ENCODE assay signal across 14 cellular contexts in the genomic region with DNA sequence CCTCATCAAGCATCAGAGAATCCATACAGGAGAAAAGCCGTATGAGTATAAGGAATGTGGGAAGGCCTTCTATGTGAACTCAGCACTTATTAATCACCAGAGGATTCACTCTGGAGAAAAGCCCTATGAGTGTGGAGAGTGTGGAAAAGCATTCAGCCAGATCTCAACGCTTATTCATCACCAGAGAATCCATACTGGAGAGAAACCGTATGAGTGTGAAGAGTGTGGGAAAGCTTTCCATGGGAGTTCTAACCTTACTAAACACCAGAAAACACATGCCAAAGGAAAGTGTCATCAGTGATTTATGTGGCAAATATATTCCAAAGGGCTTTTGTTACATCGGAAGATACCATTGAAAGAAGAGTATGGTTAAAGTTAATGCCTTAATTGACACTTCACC. TPM values are rescaled to one million over a fixed set of nuclear protein-coding genes. Genes with fewer than 3 reads are reported as not detected.
DNase-seq lines count a peak whose midpoint lies in the region; ATAC-seq and TF ChIP-seq lines count a peak whose summit lies in the region.
"Had no signal": no experiment of that assay in that cellular context is flagged by ENCODE, and none has a peak within 500 bp of the region (broad histone marks: within the 10 kb centered on the region; RNA-seq: fewer than 3 reads in every experiment).

No MANE protein-coding gene starts in this region.

- in situ Hi-C loops in astrocyte of the cerebellum (cut with HindIII; ENCODE audit: low sequenced_read_pairs), result no loop called here

- no peak overlapping the region for H3K4me3 ChIP-seq in AG04449 (ENCODE audit: low read depth, low read length)
- H3K4me3 ChIP-seq in astrocyte of the cerebellum (ENCODE audit: low read depth, low read length), result no peak overlapping the region
- H3K4me3 ChIP-seq: esophagus squamous epithelium, testis had no signal

- no peak overlapping the region; the same call in 1 of the 2 replicates for H3K4me3 Mint-ChIP-seq in HFFc6
- H3K4me3 Mint-ChIP-seq: IgD-negative memory B cell had no signal

- TF ChIP-seq CTCF in AG04449 (IDR thresholded peaks at IDR 0.05; ENCODE audit: insufficient read depth, low read length, missing control alignments) (no peak), HFFc6 (IDR thresholded peaks at IDR 0.05) (no peak), astrocyte of the cerebellum (IDR thresholded peaks at IDR 0.05; ENCODE audit: low read depth, low read length, missing control alignments) (no peak)

- CTCF ChIA-PET in AG04449 (lab: Yijun Ruan, JAX), result no interaction called here

- POLR2A ChIA-PET in AG04449 (lab: Yijun Ruan, JAX), result no interaction called here

- H3K36me3 Mint-ChIP-seq in HFFc6 (ENCODE audit: low read depth), result peaks cover 14% of the 10 kb centered on the region; the same call in 1 of the 2 replicates

- ATAC-seq in HG02588 (IDR thresholded peaks at IDR 0.05; ENCODE audit: unreplicated experiment) (no peak), HG02840 (IDR thresholded peaks at IDR 0.05; ENCODE audit: low FRiP score, unreplicated experiment) (no peak)

- no peaks in the 10 kb centered on the region for H3K9me3 Mint-ChIP-seq in HFFc6

- H3K27me3 Mint-ChIP-seq in HFFc6 (ENCODE audit: insufficient read depth), result peaks cover 3% of the 10 kb centered on the region
- H3K27me3 Mint-ChIP-seq: IgD-negative memory B cell had no signal

- DNase-seq in AG04449 (ENCODE audit: low read depth, low spot score), result peak; percentile 65
- peak; percentile 96 for DNase-seq in HFFc6
- DNase-seq in astrocyte of the cerebellum (ENCODE audit: low read depth), result peak; percentile 44
- DNase-seq in glomerular visceral epithelial cell (ENCODE audit: extremely low spot score), result peak; percentile 89
- DNase-seq in HUDEP-2 (lab: John Stamatoyannopoulos, UW; ENCODE audit: unreplicated experiment in 76 of 76), result no peak
- no peak for DNase-seq in germinal center (ENCODE audit: low spot score)
- DNase-seq: cortex of kidney, esophagus squamous epithelium, NCI-H345, posterior cingulate gyrus, testis had no signal

- peak overlapping the region; percentile 73 for H3K27ac Mint-ChIP-seq in HFFc6

- peaks cover 27% of the 10 kb centered on the region for H3K4me1 Mint-ChIP-seq in HFFc6 (ENCODE audit: low read depth)

RNA-seq across cellular contexts. Expression of gene ZKSCAN8, which starts 25.4 kb away (rescaled TPM):
- 10 to 100 TPM; 13.2 to 15.3 (median 14.0) TPM for total RNA-seq in HFFc6 (2021; fragmentation: NEBNext Ultra II Directional; extraction: Animal tissue kit (Norgen Biotek cat#: 25700))

RNA-seq across cellular contexts. Expression of gene ZSCAN16, which starts 42.7 kb away (rescaled TPM):
- total RNA-seq in HFFc6 (2021; fragmentation: NEBNext Ultra II Directional; extraction: Animal tissue kit (Norgen Biotek cat#: 25700)), result 1 to 10 TPM in 3 of 6 experiments, under 1 TPM in 3; 0.84 to 1.6 (median 1.1) TPM

RNA-seq across cellular contexts. Expression of gene ZSCAN9, which starts 58.0 kb away (rescaled TPM):
- 10 to 100 TPM in 1 of 6 experiments, 1 to 10 TPM in 5; 7.5 to 10.3 (median 8.9) TPM for total RNA-seq in HFFc6 (2021; fragmentation: NEBNext Ultra II Directional; extraction: Animal tissue kit (Norgen Biotek cat#: 25700))

Comparison
In these comparisons a context has a peak if more than half of its experiments do, and no peak if none do; other contexts are left out.
1. DNase-seq: peak in AG04449 (single experiment), HFFc6 (single experiment), astrocyte of the cerebellum (single experiment) and glomerular visceral epithelial cell (single experiment); none in HUDEP-2 (0 of 76) and germinal center (single experiment).